ENCODE assay signal across 22 cellular contexts in genomic region chr15:77595231-77595630, GRCh38. TPM values are rescaled to one million over a fixed set of nuclear protein-coding genes. Genes with fewer than 3 reads are reported as not detected.
A peak's percentile ranks its signal among the peaks of the same experiment; 100 is the strongest.
DNase-seq lines count a peak whose midpoint lies in the region; ATAC-seq, FAIRE-seq and TF ChIP-seq lines count a peak whose summit lies in the region.
"Had no signal": no experiment of that assay in that cellular context is flagged by ENCODE, and none has a peak within 500 bp of the region (broad histone marks: within the 10 kb centered on the region; RNA-seq: fewer than 3 reads in every experiment).

No MANE protein-coding gene starts in this region.

- TF ChIP-seq RAD21 in K562 (CRISPR knock-in tag; conservative IDR thresholded peaks at IDR 0.05 in 1 of 2, IDR thresholded peaks at IDR 0.05 in 1 of 2) = no peak

- FAIRE-seq in K562 (lab: Jason Lieb, UNC) = no peak
- FAIRE-seq: A549, G401.6, GM12892 had no signal

- H3K79me2 ChIP-seq in K562 (ENCODE audit: control insufficient read depth, insufficient read depth, low read length) (no peaks in the 10 kb centered on the region), osteoblast (ENCODE audit: insufficient read depth, low read length) (no peaks in the 10 kb centered on the region)

- POLR2A ChIA-PET in K562 (lab: Yijun Ruan, JAX) = no interaction called here

- H3K27me3 ChIP-seq in BLaER1 = no peaks in the 10 kb centered on the region
- H3K27me3 ChIP-seq in K562 (ENCODE audit: control insufficient read depth in 2 of 2, insufficient read depth in 2 of 2, low read length in 2 of 2) = peaks cover 0 to 3% of the 10 kb centered on the region in 2 experiments; a peak in 2 of 5 replicates
- peaks cover 16 to 23% of the 10 kb centered on the region in 2 experiments for H3K27me3 ChIP-seq in mesenchymal stem cell (ENCODE audit: control insufficient read depth in 1 of 2, insufficient read depth in 1 of 2, low read length in 2 of 2)
- H3K27me3 ChIP-seq in osteoblast (ENCODE audit: insufficient read depth, low read length) = no peaks in the 10 kb centered on the region
- H3K27me3 ChIP-seq: BE2C had no signal

- CTCF ChIA-PET in K562 (lab: Yijun Ruan, JAX; ENCODE audit: low intra/inter-chr PET ratio) = no interaction called here

- DNase-seq in K562 (ENCODE audit: extremely low read depth in 1 of 4, low spot score in 3 of 4) (no peak), mesenchymal stem cell (no peak), osteoblast (ENCODE audit: insufficient read length, low spot score, missing footprints) (no peak), T1000 (lab: John Stamatoyannopoulos, UW) (no peak), GOT3 (lab: John Stamatoyannopoulos, UW) (no peak)
- DNase-seq: 8988T; ACHN; AML-193; BE2C; Caco-2; CD4-positive, CD25-positive, alpha-beta regulatory T cell; CD8-positive, alpha-beta T cell; DMS153; DND-41; H9 had no signal

- TF ChIP-seq CTCF in K562 (IDR thresholded peaks at IDR 0.05 in 2 of 3, conservative IDR thresholded peaks at IDR 0.05 in 1 of 3; ENCODE audit: insufficient read depth in 2 of 3, low read depth in 1 of 3, low read length in 3 of 3) (no peak), osteoblast (IDR thresholded peaks at IDR 0.05; ENCODE audit: extremely low read depth, low read depth, low read length) (no peak)

- no peak overlapping the region for H2BK12ac ChIP-seq in mesenchymal stem cell (ENCODE audit: low read length in 2 of 2)

- no peak for TF ChIP-seq EP300 in K562 (IDR thresholded peaks at IDR 0.05; ENCODE audit: low read length)

- H3K14ac ChIP-seq in mesenchymal stem cell (ENCODE audit: low read length in 2 of 2) = peak overlapping the region in 1 of 2 experiments; percentile 31

- no peaks in the 10 kb centered on the region for H3K9me1 ChIP-seq in K562 (ENCODE audit: control insufficient read depth, insufficient read depth, low read length)

- H3K36me3 ChIP-seq in BLaER1 (no peaks in the 10 kb centered on the region), K562 (ENCODE audit: control insufficient read depth, insufficient read depth, low read length) (no peaks in the 10 kb centered on the region), mesenchymal stem cell (ENCODE audit: control insufficient read depth in 1 of 2, insufficient read depth in 2 of 2, low read depth in 1 of 2, low read length in 2 of 2) (no peaks in the 10 kb centered on the region), osteoblast (ENCODE audit: insufficient read depth, low read length) (no peaks in the 10 kb centered on the region)
- H3K36me3 ChIP-seq: BE2C had no signal

- no peak overlapping the region for H4K8ac ChIP-seq in mesenchymal stem cell (ENCODE audit: low read length)

- H3K9me3 ChIP-seq in BLaER1 (no peaks in the 10 kb centered on the region), K562 (replicated peaks; ENCODE audit: control insufficient read depth, insufficient read depth, low read depth, low read length) (no peaks in the 10 kb centered on the region), mesenchymal stem cell (ENCODE audit: control insufficient read depth, low read length) (no peaks in the 10 kb centered on the region), osteoblast (ENCODE audit: low read depth, low read length) (no peaks in the 10 kb centered on the region)
- H3K9me3 ChIP-seq: A549, BE2C, Caco-2 had no signal

- H2BK15ac ChIP-seq in mesenchymal stem cell (ENCODE audit: low read depth, poor library complexity, severe bottlenecking) = no peak overlapping the region

- H3K79me1 ChIP-seq in mesenchymal stem cell (replicated peaks; ENCODE audit: low read length, poor library complexity, severe bottlenecking) = no peaks in the 10 kb centered on the region

- H3K23ac ChIP-seq in mesenchymal stem cell (ENCODE audit: low read length in 2 of 2) = no peak overlapping the region

- TF ChIP-seq POLR2A in K562 (conservative IDR thresholded peaks at IDR 0.05) = no peak

- H3K4me2 ChIP-seq in BLaER1 (peak overlapping the region; percentile 57; the same call in 1 of the 2 replicates), K562 (ENCODE audit: insufficient read depth, low read length) (no peak overlapping the region), mesenchymal stem cell (ENCODE audit: low read length, poor library complexity, severe bottlenecking) (no peak overlapping the region), osteoblast (ENCODE audit: insufficient read depth, low read length) (no peak overlapping the region)
- H3K4me2 ChIP-seq: A549 had no signal

- H4K20me1 ChIP-seq in BLaER1 = no peaks in the 10 kb centered on the region
- no peaks in the 10 kb centered on the region for H4K20me1 ChIP-seq in K562 (replicated peaks; ENCODE audit: control insufficient read depth, insufficient read depth, low read length)
- no peaks in the 10 kb centered on the region for H4K20me1 ChIP-seq in osteoblast (ENCODE audit: insufficient read depth, low read length)

- WGBS in K562 (ENCODE audit: insufficient coverage, low coverage, missing lambda C conversion rate) = 42% methylated on average over 5 of the region's 5 CpGs
- WGBS in mesenchymal stem cell = 90% methylated on average over 4 of the region's 5 CpGs

- H3K4ac ChIP-seq in mesenchymal stem cell (ENCODE audit: low read depth in 1 of 2, low read length in 2 of 2) = no peak overlapping the region

- H3K18ac ChIP-seq in mesenchymal stem cell (ENCODE audit: low read depth in 1 of 2, low read length in 2 of 2) = no peak overlapping the region

- H3K4me1 ChIP-seq in BLaER1 = peaks cover 49% of the 10 kb centered on the region
- peaks cover 6 to 12% of the 10 kb centered on the region in 2 experiments; a peak in 3 of 5 replicates for H3K4me1 ChIP-seq in K562 (replicated peaks in 1 of 2; ENCODE audit: control insufficient read depth in 2 of 2, insufficient read depth in 2 of 2, low read length in 2 of 2)
- H3K4me1 ChIP-seq in mesenchymal stem cell (ENCODE audit: control insufficient read depth, insufficient read depth, low read depth, low read length) = no peaks in the 10 kb centered on the region
- H3K4me1 ChIP-seq in osteoblast (ENCODE audit: insufficient read depth, low read length) = no peaks in the 10 kb centered on the region
- H3K4me1 ChIP-seq: A549, Caco-2 had no signal

- H2BK5ac ChIP-seq in mesenchymal stem cell (ENCODE audit: low read depth, low read length, poor library complexity, severe bottlenecking) = no peak overlapping the region

- H4K91ac ChIP-seq in mesenchymal stem cell (ENCODE audit: low read length) = peak overlapping the region; percentile 9

- H3K27ac ChIP-seq in BLaER1 (no peak overlapping the region), K562 (ENCODE audit: extremely low read depth, low read depth, low read length) (no peak overlapping the region), mesenchymal stem cell (ENCODE audit: low read length, poor library complexity, severe bottlenecking) (no peak overlapping the region), osteoblast (ENCODE audit: low read depth, low read length) (no peak overlapping the region)
- H3K27ac ChIP-seq: A549, C4-2B had no signal

- H2AFZ ChIP-seq in K562 (ENCODE audit: low read depth, low read length) = no peak overlapping the region
- H2AFZ ChIP-seq in mesenchymal stem cell (ENCODE audit: low read depth, low read length) = no peak overlapping the region
- peak overlapping the region; percentile 58 for H2AFZ ChIP-seq in osteoblast (ENCODE audit: low read length)

- ATAC-seq in K562 (no peak), HG02763 (IDR thresholded peaks at IDR 0.05; ENCODE audit: unreplicated experiment) (no peak)
- ATAC-seq: CD8-positive, alpha-beta T cell; HCT116 had no signal

- no peak overlapping the region for H3K9ac ChIP-seq in BLaER1
- no peak overlapping the region; a peak in 1 of 4 replicates for H3K9ac ChIP-seq in K562 (ENCODE audit: insufficient read depth in 1 of 2, low read depth in 2 of 2, low read length in 2 of 2)
- H3K9ac ChIP-seq in mesenchymal stem cell (ENCODE audit: low read length) = no peak overlapping the region

- intact Hi-C loops in K562 (cut with micrococcal nuclease) = no loop called here

- no peak overlapping the region for H3K4me3 ChIP-seq in BLaER1
- H3K4me3 ChIP-seq in K562 = no peak overlapping the region
- no peak overlapping the region for H3K4me3 ChIP-seq in mesenchymal stem cell (ENCODE audit: insufficient read depth in 1 of 2, low read depth in 1 of 2, low read length in 2 of 2)
- no peak overlapping the region for H3K4me3 ChIP-seq in osteoblast (ENCODE audit: insufficient read depth, low read length)
- H3K4me3 ChIP-seq: A549 had no signal

- no peak overlapping the region for H2BK120ac ChIP-seq in mesenchymal stem cell (ENCODE audit: low read depth, low read length)

- BruUV-seq in K562 (replicated peaks; lab: Mats Ljungman, UMichigan) = no TSS peak

- no peak overlapping the region for H2AK5ac ChIP-seq in mesenchymal stem cell (ENCODE audit: low read length, severe bottlenecking)

- in situ Hi-C loops in K562 (cut with MboI) = no loop called here

TF ChIP-seq in K562, 482 proteins besides CTCF, POLR2A, EP300 and RAD21 (continues in another document):
- TF ChIP-seq HIVEP1 (CRISPR knock-in tag; IDR thresholded peaks at IDR 0.05) = no peak

RNA-seq across cellular contexts. Expression of gene LINGO1, which starts 37.5 kb away (rescaled TPM):
- total RNA-seq in K562 (2011; cell fraction: chromatin; rRNA removed; ENCODE audit: low replicate concordance) = 11.5 and 26.9 TPM in 2 replicates
- 18.7 and 19.2 TPM in 2 replicates for total RNA-seq in K562 (2011; cell fraction: nucleolus; rRNA removed)
- 24.1 and 38.6 TPM in 2 replicates for total RNA-seq in K562 (2011; cell fraction: nucleoplasm; rRNA removed)
- total RNA-seq in K562 (2014; rRNA removed) (2.1 and 3.3 TPM in 2 replicates), K562 (2014; rRNA removed; fragmentation: Illumina TruSeq; extraction: Trizol) (0.65 and 0.73 TPM in 2 replicates), K562 (2015; rRNA removed; fragmentation: Illumina TruSeq; extraction: Trizol) (2.0 TPM in 2 replicates), K562 (2021) (14.3 and 14.8 TPM in 2 replicates), osteoblast (under 0.01 and 1.1 TPM in 2 replicates)
- polyA plus RNA-seq in K562 (2011; rRNA removed) (12.4 and 19.4 TPM in 2 replicates), K562 (2014; fragmentation: Illumina TruSeq; extraction: Trizol) (15.3 and 19.0 TPM in 2 replicates), K562 (2014; fragmentation: Nextera tagmentation; extraction: Ambion mirVana) (under 1 TPM; 0.07 to 0.08 TPM), K562 (2014; rRNA removed) (8.1 and 9.3 TPM in 2 replicates)
- polyA plus RNA-seq in K562 (2011; cell fraction: cytosol; rRNA removed) = 14.2 and 25.6 TPM in 2 replicates
- 10.6 and 19.2 TPM in 2 replicates for polyA plus RNA-seq in K562 (2011; cell fraction: nucleus; rRNA removed)
- polyA plus RNA-seq in K562 (2012) = 8.0 and 8.2 TPM in 2 replicates
- 5.8 and 8.8 TPM in 2 replicates for polyA minus RNA-seq in K562 (2011; rRNA and poly(A)+ RNA removed)
- polyA minus RNA-seq in K562 (2011; cell fraction: cytosol; rRNA and poly(A)+ RNA removed) = 14.6 and 15.2 TPM in 2 replicates
- polyA minus RNA-seq in K562 (2011; cell fraction: nucleus; rRNA and poly(A)+ RNA removed) = 3.4 and 3.8 TPM in 2 replicates
- polyA plus RNA-seq in mesenchymal stem cell (2013, experiment 1 of 2) = 1.9 TPM
- polyA plus RNA-seq in mesenchymal stem cell (2013, experiment 2 of 2) = 1.7 TPM
- total RNA-seq: CD4-positive, CD25-positive, alpha-beta regulatory T cell; CD8-positive, alpha-beta T cell had no signal
- polyA plus RNA-seq: CD4-positive, CD25-positive, alpha-beta regulatory T cell had no signal
